Comparison of ENCODE assay signal across 1 cellular context in the genomic region with DNA sequence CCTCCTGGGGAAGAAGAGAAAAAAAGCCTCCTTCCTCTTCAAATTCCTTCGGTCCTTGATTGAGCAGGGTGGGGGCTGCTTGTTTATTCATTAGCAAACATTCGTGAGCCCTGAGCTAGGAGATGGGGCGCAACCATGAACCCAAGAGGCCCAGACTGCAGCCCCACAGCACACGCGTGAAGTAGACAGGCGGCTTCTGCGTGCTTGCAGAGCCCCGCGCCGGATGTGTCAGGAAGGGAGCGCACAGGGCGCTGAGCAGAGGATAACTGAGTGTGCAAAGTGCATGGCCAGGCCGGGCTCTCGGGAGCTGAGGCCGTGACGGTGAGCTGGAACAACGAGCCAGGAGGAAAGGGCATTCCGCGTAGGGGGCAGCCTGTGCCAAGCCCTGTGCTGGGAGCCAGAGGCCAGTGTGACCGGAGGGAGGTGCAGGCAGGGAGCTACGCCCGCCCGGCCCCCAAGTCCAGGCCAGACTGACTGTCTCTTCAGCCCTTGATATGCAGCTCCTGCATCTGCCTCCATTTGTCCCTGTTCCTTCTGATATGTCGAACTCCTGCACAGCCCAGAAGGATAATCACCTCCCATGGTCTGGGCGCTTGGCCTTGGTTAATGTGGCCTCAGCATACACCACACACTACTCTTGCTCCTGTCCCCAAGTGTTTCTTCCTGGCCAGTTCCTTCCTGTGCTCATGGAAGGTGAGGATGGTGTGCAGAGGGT.
TF ChIP-seq lines count a peak whose summit lies in the region.

No MANE protein-coding gene starts in this region.

TF ChIP-seq in HepG2, 621 proteins besides CTCF, POLR2A, EP300 and RAD21 (continued from another document):
- TF ChIP-seq ZNF883 (CRISPR knock-in tag; IDR thresholded peaks at IDR 0.05; ENCODE audit: not compliant biosample characterization) (peak; percentile 74), GABPA (IDR thresholded peaks at IDR 0.05; ENCODE audit: low read depth, low read length) (no peak), GABPA (CRISPR knock-in tag; IDR thresholded peaks at IDR 0.05; ENCODE audit: low read depth) (peak; percentile 47; the same call in 1 of the 2 replicates), ZNF331 (CRISPR knock-in tag; IDR thresholded peaks at IDR 0.05) (peak; percentile 58), TCF12 (IDR thresholded peaks at IDR 0.05) (no peak), TCF12 (CRISPR knock-in tag; IDR thresholded peaks at IDR 0.05) (0 out of 2 replicates have a peak, but pooled peaks have one; percentile 33), POGZ (CRISPR knock-in tag; IDR thresholded peaks at IDR 0.05) (peak; percentile 46; the same call in 1 of the 2 replicates), SOX6 (IDR thresholded peaks at IDR 0.05) (no peak), SOX6 (CRISPR knock-in tag; IDR thresholded peaks at IDR 0.05) (0 out of 2 replicates have a peak, but pooled peaks have one; percentile 28), ZNF891 (CRISPR knock-in tag; IDR thresholded peaks at IDR 0.05) (peak; percentile 68; the same call in 1 of the 2 replicates), PHF8 (CRISPR knock-in tag; IDR thresholded peaks at IDR 0.05) (peak; percentile 32; the same call in 1 of the 2 replicates), GTF3A (CRISPR knock-in tag; conservative IDR thresholded peaks at IDR 0.05) (0 out of 2 replicates have a peak, but pooled peaks have one; percentile 32), ZNF282 (IDR thresholded peaks at IDR 0.05; ENCODE audit: partially characterized antibody) (no peak), KDM5B (CRISPR knock-in tag; IDR thresholded peaks at IDR 0.05; ENCODE audit: borderline replicate concordance) (peak; percentile 70; the same call in 1 of the 2 replicates), ZBTB3 (CRISPR knock-in tag; IDR thresholded peaks at IDR 0.05; ENCODE audit: borderline replicate concordance, low read depth) (no peak), NBN (conservative IDR thresholded peaks at IDR 0.05) (no peak), ZNF788 (CRISPR knock-in tag; IDR thresholded peaks at IDR 0.05; ENCODE audit: borderline replicate concordance) (peak; percentile 56; the same call in 1 of the 2 replicates), ZNF253 (CRISPR knock-in tag; IDR thresholded peaks at IDR 0.05; ENCODE audit: borderline replicate concordance) (0 out of 2 replicates have a peak, but pooled peaks have one; percentile 28), KDM2A (CRISPR knock-in tag; IDR thresholded peaks at IDR 0.05; ENCODE audit: borderline replicate concordance, low read depth) (peak; percentile 22; the same call in 1 of the 2 replicates), TEAD3 (CRISPR knock-in tag; optimal IDR thresholded peaks at IDR 0.05; ENCODE audit: borderline replicate concordance) (peak; percentile 31), SALL1 (CRISPR knock-in tag; IDR thresholded peaks at IDR 0.05) (peak; percentile 64), NFKBIZ (CRISPR knock-in tag; IDR thresholded peaks at IDR 0.05) (no peak), STAG1 (CRISPR knock-in tag; IDR thresholded peaks at IDR 0.05) (peak; percentile 29), GABPB1 (CRISPR knock-in tag; IDR thresholded peaks at IDR 0.05) (peak; percentile 52)
- TF ChIP-seq, protein P1, sequence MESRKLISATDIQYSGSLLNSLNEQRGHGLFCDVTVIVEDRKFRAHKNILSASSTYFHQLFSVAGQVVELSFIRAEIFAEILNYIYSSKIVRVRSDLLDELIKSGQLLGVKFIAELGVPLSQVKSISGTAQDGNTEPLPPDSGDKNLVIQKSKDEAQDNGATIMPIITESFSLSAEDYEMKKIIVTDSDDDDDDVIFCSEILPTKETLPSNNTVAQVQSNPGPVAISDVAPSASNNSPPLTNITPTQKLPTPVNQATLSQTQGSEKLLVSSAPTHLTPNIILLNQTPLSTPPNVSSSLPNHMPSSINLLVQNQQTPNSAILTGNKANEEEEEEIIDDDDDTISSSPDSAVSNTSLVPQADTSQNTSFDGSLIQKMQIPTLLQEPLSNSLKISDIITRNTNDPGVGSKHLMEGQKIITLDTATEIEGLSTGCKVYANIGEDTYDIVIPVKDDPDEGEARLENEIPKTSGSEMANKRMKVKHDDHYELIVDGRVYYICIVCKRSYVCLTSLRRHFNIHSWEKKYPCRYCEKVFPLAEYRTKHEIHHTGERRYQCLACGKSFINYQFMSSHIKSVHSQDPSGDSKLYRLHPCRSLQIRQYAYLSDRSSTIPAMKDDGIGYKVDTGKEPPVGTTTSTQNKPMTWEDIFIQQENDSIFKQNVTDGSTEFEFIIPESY (CRISPR knock-in tag; IDR thresholded peaks at IDR 0.05): peak; percentile 7; the same call in 1 of the 2 replicates
- TF ChIP-seq, protein P2, sequence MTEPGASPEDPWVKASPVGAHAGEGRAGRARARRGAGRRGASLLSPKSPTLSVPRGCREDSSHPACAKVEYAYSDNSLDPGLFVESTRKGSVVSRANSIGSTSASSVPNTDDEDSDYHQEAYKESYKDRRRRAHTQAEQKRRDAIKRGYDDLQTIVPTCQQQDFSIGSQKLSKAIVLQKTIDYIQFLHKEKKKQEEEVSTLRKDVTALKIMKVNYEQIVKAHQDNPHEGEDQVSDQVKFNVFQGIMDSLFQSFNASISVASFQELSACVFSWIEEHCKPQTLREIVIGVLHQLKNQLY (CRISPR knock-in tag; IDR thresholded peaks at IDR 0.05): 0 out of 2 replicates have a peak, but pooled peaks have one; percentile 68
- TF ChIP-seq, protein P3, sequence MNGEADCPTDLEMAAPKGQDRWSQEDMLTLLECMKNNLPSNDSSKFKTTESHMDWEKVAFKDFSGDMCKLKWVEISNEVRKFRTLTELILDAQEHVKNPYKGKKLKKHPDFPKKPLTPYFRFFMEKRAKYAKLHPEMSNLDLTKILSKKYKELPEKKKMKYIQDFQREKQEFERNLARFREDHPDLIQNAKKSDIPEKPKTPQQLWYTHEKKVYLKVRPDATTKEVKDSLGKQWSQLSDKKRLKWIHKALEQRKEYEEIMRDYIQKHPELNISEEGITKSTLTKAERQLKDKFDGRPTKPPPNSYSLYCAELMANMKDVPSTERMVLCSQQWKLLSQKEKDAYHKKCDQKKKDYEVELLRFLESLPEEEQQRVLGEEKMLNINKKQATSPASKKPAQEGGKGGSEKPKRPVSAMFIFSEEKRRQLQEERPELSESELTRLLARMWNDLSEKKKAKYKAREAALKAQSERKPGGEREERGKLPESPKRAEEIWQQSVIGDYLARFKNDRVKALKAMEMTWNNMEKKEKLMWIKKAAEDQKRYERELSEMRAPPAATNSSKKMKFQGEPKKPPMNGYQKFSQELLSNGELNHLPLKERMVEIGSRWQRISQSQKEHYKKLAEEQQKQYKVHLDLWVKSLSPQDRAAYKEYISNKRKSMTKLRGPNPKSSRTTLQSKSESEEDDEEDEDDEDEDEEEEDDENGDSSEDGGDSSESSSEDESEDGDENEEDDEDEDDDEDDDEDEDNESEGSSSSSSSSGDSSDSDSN (CRISPR knock-in tag; IDR thresholded peaks at IDR 0.05): peak; percentile 57
- TF ChIP-seq, protein P4, sequence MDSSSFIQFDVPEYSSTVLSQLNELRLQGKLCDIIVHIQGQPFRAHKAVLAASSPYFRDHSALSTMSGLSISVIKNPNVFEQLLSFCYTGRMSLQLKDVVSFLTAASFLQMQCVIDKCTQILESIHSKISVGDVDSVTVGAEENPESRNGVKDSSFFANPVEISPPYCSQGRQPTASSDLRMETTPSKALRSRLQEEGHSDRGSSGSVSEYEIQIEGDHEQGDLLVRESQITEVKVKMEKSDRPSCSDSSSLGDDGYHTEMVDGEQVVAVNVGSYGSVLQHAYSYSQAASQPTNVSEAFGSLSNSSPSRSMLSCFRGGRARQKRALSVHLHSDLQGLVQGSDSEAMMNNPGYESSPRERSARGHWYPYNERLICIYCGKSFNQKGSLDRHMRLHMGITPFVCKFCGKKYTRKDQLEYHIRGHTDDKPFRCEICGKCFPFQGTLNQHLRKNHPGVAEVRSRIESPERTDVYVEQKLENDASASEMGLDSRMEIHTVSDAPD (CRISPR knock-in tag; IDR thresholded peaks at IDR 0.05): no peak
- TF ChIP-seq, protein P5, sequence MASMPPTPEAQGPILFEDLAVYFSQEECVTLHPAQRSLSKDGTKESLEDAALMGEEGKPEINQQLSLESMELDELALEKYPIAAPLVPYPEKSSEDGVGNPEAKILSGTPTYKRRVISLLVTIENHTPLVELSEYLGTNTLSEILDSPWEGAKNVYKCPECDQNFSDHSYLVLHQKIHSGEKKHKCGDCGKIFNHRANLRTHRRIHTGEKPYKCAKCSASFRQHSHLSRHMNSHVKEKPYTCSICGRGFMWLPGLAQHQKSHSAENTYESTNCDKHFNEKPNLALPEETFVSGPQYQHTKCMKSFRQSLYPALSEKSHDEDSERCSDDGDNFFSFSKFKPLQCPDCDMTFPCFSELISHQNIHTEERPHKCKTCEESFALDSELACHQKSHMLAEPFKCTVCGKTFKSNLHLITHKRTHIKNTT (CRISPR knock-in tag; IDR thresholded peaks at IDR 0.05): no peak
- TF ChIP-seq, protein P6, sequence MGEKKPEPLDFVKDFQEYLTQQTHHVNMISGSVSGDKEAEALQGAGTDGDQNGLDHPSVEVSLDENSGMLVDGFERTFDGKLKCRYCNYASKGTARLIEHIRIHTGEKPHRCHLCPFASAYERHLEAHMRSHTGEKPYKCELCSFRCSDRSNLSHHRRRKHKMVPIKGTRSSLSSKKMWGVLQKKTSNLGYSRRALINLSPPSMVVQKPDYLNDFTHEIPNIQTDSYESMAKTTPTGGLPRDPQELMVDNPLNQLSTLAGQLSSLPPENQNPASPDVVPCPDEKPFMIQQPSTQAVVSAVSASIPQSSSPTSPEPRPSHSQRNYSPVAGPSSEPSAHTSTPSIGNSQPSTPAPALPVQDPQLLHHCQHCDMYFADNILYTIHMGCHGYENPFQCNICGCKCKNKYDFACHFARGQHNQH (CRISPR knock-in tag; IDR thresholded peaks at IDR 0.05): 0 out of 2 replicates have a peak, but pooled peaks have one; percentile 22
- TF ChIP-seq, protein P7, sequence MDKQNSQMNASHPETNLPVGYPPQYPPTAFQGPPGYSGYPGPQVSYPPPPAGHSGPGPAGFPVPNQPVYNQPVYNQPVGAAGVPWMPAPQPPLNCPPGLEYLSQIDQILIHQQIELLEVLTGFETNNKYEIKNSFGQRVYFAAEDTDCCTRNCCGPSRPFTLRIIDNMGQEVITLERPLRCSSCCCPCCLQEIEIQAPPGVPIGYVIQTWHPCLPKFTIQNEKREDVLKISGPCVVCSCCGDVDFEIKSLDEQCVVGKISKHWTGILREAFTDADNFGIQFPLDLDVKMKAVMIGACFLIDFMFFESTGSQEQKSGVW (CRISPR knock-in tag; IDR thresholded peaks at IDR 0.05; ENCODE audit: borderline replicate concordance): no peak
